ENCODE assay signal across 1 cellular context in the genomic region with DNA sequence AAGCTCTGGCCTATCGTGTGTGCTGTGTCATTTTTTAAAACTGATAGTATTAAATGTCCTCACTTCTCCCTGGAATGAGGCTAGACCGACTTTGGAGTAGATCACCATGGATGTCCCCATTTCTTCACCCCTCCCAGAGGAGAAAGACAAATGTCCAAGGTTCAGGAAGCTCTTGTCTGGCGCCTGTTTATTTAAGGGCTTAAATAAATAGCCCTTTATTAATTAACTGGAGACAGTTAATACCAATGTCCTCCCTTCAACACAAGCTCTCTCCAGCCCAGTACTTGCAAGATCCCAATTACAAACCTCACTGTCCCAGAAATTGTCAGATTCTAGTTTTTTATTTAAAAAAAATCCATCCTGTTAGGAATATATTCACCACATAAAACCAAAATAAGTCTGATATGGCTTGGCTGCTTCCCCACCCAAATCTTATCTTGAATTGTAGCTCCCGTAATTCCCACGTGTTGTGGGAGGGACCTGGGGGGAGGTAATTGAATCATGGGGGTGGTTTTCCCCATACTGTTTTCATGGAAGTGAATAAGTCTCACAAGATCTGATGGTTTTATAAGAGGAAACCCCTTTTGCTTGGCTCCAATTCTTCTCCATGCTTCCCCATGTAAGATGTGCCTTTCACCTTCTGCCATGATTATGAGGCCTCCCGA.
TF ChIP-seq lines count a peak whose summit lies in the region.

No MANE protein-coding gene starts in this region.

TF ChIP-seq in HepG2, 621 proteins besides CTCF, POLR2A, EP300 and RAD21 (continued from another document and continues in another):
- TF ChIP-seq SMARCE1 (IDR thresholded peaks at IDR 0.05; ENCODE audit: borderline replicate concordance) (peak; percentile 59; the same call in 1 of the 2 replicates), YEATS4 (CRISPR knock-in tag; IDR thresholded peaks at IDR 0.05; ENCODE audit: borderline replicate concordance) (no peak), HNF4G (IDR thresholded peaks at IDR 0.05; ENCODE audit: borderline replicate concordance, low read depth, low read length) (peak; percentile 93), HNF4G (CRISPR knock-in tag; IDR thresholded peaks at IDR 0.05; ENCODE audit: borderline replicate concordance, low read depth) (peak; percentile 85; the same call in 1 of the 2 replicates), HES4 (CRISPR knock-in tag; IDR thresholded peaks at IDR 0.05; ENCODE audit: borderline replicate concordance) (no peak), CREB1 (IDR thresholded peaks at IDR 0.05) (no peak), CREB1 (CRISPR knock-in tag; IDR thresholded peaks at IDR 0.05) (peak; percentile 47; the same call in 1 of the 2 replicates), KLF11 (CRISPR knock-in tag; IDR thresholded peaks at IDR 0.05) (no peak), ZNF614 (CRISPR knock-in tag; IDR thresholded peaks at IDR 0.05; ENCODE audit: borderline replicate concordance) (peak; percentile 70; the same call in 1 of the 2 replicates), ZNF7 (CRISPR knock-in tag; IDR thresholded peaks at IDR 0.05) (peak; percentile 98), SALL1 (CRISPR knock-in tag; IDR thresholded peaks at IDR 0.05) (peak; percentile 44; the same call in 1 of the 2 replicates), MAZ (IDR thresholded peaks at IDR 0.05; ENCODE audit: borderline replicate concordance, low read depth, low read length) (peak; percentile 75; the same call in 1 of the 2 replicates), MAZ (CRISPR knock-in tag; IDR thresholded peaks at IDR 0.05; ENCODE audit: low read depth) (0 out of 2 replicates have a peak, but pooled peaks have one; percentile 28), ONECUT2 (CRISPR knock-in tag; IDR thresholded peaks at IDR 0.05) (no peak), ZKSCAN1 (IDR thresholded peaks at IDR 0.05; ENCODE audit: low read length) (no peak), TARDBP (CRISPR knock-in tag; IDR thresholded peaks at IDR 0.05) (0 out of 2 replicates have a peak, but pooled peaks have one; percentile 37), KAT8 (CRISPR knock-in tag; IDR thresholded peaks at IDR 0.05) (peak; percentile 22; the same call in 1 of the 2 replicates), POGZ (CRISPR knock-in tag; IDR thresholded peaks at IDR 0.05) (peak; percentile 72), GATAD1 (CRISPR knock-in tag; IDR thresholded peaks at IDR 0.05) (peak; percentile 37; the same call in 1 of the 2 replicates), ESRRA (CRISPR knock-in tag; IDR thresholded peaks at IDR 0.05; ENCODE audit: low read depth) (no peak), SKI (IDR thresholded peaks at IDR 0.05; ENCODE audit: partially characterized antibody) (peak; percentile 98), TIGD3 (CRISPR knock-in tag; IDR thresholded peaks at IDR 0.05; ENCODE audit: borderline replicate concordance) (no peak), HIVEP1 (CRISPR knock-in tag; IDR thresholded peaks at IDR 0.05) (no peak), ZNF639 (CRISPR knock-in tag; conservative IDR thresholded peaks at IDR 0.05) (0 out of 2 replicates have a peak, but pooled peaks have one; percentile 42), ZNF816 (CRISPR knock-in tag; IDR thresholded peaks at IDR 0.05; ENCODE audit: borderline replicate concordance) (peak; percentile 90; the same call in 1 of the 2 replicates), ZSCAN5A (CRISPR knock-in tag; IDR thresholded peaks at IDR 0.05; ENCODE audit: borderline replicate concordance) (peak; percentile 98), ZMYM2 (CRISPR knock-in tag; IDR thresholded peaks at IDR 0.05) (peak; percentile 56; the same call in 1 of the 2 replicates), TERF1 (CRISPR knock-in tag; IDR thresholded peaks at IDR 0.05) (no peak), XBP1 (CRISPR knock-in tag; IDR thresholded peaks at IDR 0.05) (no peak), MEF2D (CRISPR knock-in tag; IDR thresholded peaks at IDR 0.05) (peak; percentile 76), POGK (CRISPR knock-in tag; conservative IDR thresholded peaks at IDR 0.05) (no peak), CEBPB (IDR thresholded peaks at IDR 0.05; ENCODE audit: borderline replicate concordance, low read depth, low read length) (peak; percentile 61; the same call in 1 of the 2 replicates), NFKBIZ (CRISPR knock-in tag; IDR thresholded peaks at IDR 0.05) (no peak), ZNF629 (CRISPR knock-in tag; conservative IDR thresholded peaks at IDR 0.05) (peak; percentile 86), RNF2 (conservative IDR thresholded peaks at IDR 0.05; ENCODE audit: low read depth) (no peak), RERE (CRISPR knock-in tag; IDR thresholded peaks at IDR 0.05; ENCODE audit: low read depth) (0 out of 2 replicates have a peak, but pooled peaks have one; percentile 27), FOXO1 (CRISPR knock-in tag; IDR thresholded peaks at IDR 0.05) (peak; percentile 48; the same call in 1 of the 2 replicates), GPN1 (CRISPR knock-in tag; IDR thresholded peaks at IDR 0.05; ENCODE audit: borderline replicate concordance) (no peak), SOX5 (CRISPR knock-in tag; IDR thresholded peaks at IDR 0.05; ENCODE audit: borderline replicate concordance) (peak; percentile 77; the same call in 1 of the 2 replicates), TOE1 (CRISPR knock-in tag; IDR thresholded peaks at IDR 0.05) (0 out of 2 replicates have a peak, but pooled peaks have one; percentile 46), CEBPG (CRISPR knock-in tag; IDR thresholded peaks at IDR 0.05) (peak; percentile 78), SMARCC2 (IDR thresholded peaks at IDR 0.05) (peak; percentile 12; the same call in 1 of the 2 replicates)
- TF ChIP-seq, protein P1, sequence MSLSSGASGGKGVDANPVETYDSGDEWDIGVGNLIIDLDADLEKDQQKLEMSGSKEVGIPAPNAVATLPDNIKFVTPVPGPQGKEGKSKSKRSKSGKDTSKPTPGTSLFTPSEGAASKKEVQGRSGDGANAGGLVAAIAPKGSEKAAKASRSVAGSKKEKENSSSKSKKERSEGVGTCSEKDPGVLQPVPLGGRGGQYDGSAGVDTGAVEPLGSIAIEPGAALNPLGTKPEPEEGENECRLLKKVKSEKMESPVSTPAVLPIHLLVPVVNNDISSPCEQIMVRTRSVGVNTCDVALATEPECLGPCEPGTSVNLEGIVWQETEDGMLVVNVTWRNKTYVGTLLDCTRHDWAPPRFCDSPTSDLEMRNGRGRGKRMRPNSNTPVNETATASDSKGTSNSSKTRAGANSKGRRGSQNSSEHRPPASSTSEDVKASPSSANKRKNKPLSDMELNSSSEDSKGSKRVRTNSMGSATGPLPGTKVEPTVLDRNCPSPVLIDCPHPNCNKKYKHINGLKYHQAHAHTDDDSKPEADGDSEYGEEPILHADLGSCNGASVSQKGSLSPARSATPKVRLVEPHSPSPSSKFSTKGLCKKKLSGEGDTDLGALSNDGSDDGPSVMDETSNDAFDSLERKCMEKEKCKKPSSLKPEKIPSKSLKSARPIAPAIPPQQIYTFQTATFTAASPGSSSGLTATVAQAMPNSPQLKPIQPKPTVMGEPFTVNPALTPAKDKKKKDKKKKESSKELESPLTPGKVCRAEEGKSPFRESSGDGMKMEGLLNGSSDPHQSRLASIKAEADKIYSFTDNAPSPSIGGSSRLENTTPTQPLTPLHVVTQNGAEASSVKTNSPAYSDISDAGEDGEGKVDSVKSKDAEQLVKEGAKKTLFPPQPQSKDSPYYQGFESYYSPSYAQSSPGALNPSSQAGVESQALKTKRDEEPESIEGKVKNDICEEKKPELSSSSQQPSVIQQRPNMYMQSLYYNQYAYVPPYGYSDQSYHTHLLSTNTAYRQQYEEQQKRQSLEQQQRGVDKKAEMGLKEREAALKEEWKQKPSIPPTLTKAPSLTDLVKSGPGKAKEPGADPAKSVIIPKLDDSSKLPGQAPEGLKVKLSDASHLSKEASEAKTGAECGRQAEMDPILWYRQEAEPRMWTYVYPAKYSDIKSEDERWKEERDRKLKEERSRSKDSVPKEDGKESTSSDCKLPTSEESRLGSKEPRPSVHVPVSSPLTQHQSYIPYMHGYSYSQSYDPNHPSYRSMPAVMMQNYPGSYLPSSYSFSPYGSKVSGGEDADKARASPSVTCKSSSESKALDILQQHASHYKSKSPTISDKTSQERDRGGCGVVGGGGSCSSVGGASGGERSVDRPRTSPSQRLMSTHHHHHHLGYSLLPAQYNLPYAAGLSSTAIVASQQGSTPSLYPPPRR (CRISPR knock-in tag; IDR thresholded peaks at IDR 0.05; ENCODE audit: borderline replicate concordance): peak; percentile 70; the same call in 1 of the 2 replicates
